ENCODE assay signal across 9 cellular contexts in the genomic region with DNA sequence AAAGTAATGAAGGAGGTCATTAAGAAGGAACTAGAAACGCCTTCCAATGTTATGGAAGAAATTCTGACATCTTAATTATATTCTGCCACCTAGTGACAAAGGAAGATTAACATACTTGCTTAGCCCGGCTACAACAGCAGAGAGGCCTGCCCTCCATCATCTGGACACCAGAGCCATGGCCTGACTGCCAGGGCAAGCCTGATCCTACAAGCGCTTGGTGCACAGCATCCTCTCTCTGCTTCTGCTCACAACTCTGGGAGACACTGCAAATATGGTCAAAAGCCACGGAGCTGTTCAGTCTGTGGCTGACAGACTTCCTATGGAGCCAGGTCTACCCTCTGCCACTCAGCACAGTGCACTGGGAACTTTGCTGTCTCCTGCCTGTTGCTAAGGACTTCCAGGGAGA.
DNase-seq lines count a peak whose midpoint lies in the region; ATAC-seq and TF ChIP-seq lines count a peak whose summit lies in the region.
"Had no signal": no experiment of that assay in that cellular context is flagged by ENCODE, and none has a peak within 500 bp of the region (broad histone marks: within the 10 kb centered on the region; RNA-seq: fewer than 3 reads in every experiment).

No MANE protein-coding gene starts in this region.

- peak; percentile 73 for ATAC-seq in HG02610 (IDR thresholded peaks at IDR 0.05; ENCODE audit: unreplicated experiment)
- peak; percentile 86 for ATAC-seq in WTC11

- DNase-seq in AG08396 (ENCODE audit: low spot score) (peak; percentile 72), GM10248 (ENCODE audit: extremely low spot score) (peak; percentile 66), NCI-H1417 treated with DMSO at 0.1 percent for 48 hours (lab: John Stamatoyannopoulos, UW) (peak; percentile 38), WTC11 (ENCODE audit: low spot score) (peak; percentile 32), fibroblast of pulmonary artery (ENCODE audit: low read depth) (peak; percentile 87)
- DNase-seq in NK-92 treated with Interleukin-12 subunit alpha and Interleukin-12 subunit beta, amount 100 ng/mL, for 24 hours (lab: John Stamatoyannopoulos, UW) = no peak

- H3K9me3 Mint-ChIP-seq in WTC11 (no peaks in the 10 kb centered on the region), nephron (no peaks in the 10 kb centered on the region)

- H3K4me3 Mint-ChIP-seq in WTC11 = no peak overlapping the region
- no peak overlapping the region for H3K4me3 Mint-ChIP-seq in nephron

- H3K36me3 Mint-ChIP-seq in WTC11 (no peaks in the 10 kb centered on the region), nephron (ENCODE audit: low read depth) (no peaks in the 10 kb centered on the region)

- H3K27ac Mint-ChIP-seq in WTC11 = no peak overlapping the region
- H3K27ac Mint-ChIP-seq in nephron = peak overlapping the region in 2 of 3 experiments; percentile 27 to 50

- H3K4me3 ChIP-seq in fibroblast of pulmonary artery (replicated peaks; ENCODE audit: low read depth, low read length) = no peak overlapping the region
- H3K4me3 ChIP-seq: skin epidermis had no signal

- CTCF ChIA-PET in GM10248 (lab: Yijun Ruan, JAX) = interaction anchor here (0.6 to 5.1 kb wide), 9 partner anchors 9 to 377 kb away, joined by 3 to 20 read pairs (median 5); no protein-coding TSS in a partner anchor
- CTCF ChIA-PET in WTC11 (lab: Charles Lee) = no interaction called here

- H3K27me3 Mint-ChIP-seq in WTC11 (ENCODE audit: low read depth) = no peaks in the 10 kb centered on the region
- H3K27me3 Mint-ChIP-seq in nephron (ENCODE audit: low read depth) = no peaks in the 10 kb centered on the region

- POLR2A ChIA-PET in GM10248 (lab: Yijun Ruan, JAX) = no interaction called here
- POLR2A ChIA-PET in WTC11 (lab: Charles Lee) = no interaction called here

- H3K4me1 Mint-ChIP-seq in WTC11 = peaks cover 7% of the 10 kb centered on the region
- peaks cover 6% of the 10 kb centered on the region for H3K4me1 Mint-ChIP-seq in nephron

- TF ChIP-seq CTCF in GM10248 (IDR thresholded peaks at IDR 0.05; ENCODE audit: control extremely low read depth, extremely low read depth, low read depth, missing control alignments) = peak; percentile 22
- no peak for TF ChIP-seq CTCF in WTC11 (IDR thresholded peaks at IDR 0.05)
- peak; percentile 50 for TF ChIP-seq CTCF in fibroblast of pulmonary artery (IDR thresholded peaks at IDR 0.05; ENCODE audit: low read length, missing control alignments)
- TF ChIP-seq CTCF in nephron (IDR thresholded peaks at IDR 0.05; ENCODE audit: unreplicated experiment in 3 of 3) = peak; percentile 32 to 57 (median 38)

TF ChIP-seq in WTC11, 78 proteins besides CTCF, POLR2A, EP300 and RAD21:
- TF ChIP-seq IRF2 (CRISPR knock-in tag; IDR thresholded peaks at IDR 0.05; ENCODE audit: borderline replicate concordance, low read depth) = no peak
- no peak for TF ChIP-seq ZNF671 (CRISPR knock-in tag; IDR thresholded peaks at IDR 0.05)
- TF ChIP-seq, protein P1, sequence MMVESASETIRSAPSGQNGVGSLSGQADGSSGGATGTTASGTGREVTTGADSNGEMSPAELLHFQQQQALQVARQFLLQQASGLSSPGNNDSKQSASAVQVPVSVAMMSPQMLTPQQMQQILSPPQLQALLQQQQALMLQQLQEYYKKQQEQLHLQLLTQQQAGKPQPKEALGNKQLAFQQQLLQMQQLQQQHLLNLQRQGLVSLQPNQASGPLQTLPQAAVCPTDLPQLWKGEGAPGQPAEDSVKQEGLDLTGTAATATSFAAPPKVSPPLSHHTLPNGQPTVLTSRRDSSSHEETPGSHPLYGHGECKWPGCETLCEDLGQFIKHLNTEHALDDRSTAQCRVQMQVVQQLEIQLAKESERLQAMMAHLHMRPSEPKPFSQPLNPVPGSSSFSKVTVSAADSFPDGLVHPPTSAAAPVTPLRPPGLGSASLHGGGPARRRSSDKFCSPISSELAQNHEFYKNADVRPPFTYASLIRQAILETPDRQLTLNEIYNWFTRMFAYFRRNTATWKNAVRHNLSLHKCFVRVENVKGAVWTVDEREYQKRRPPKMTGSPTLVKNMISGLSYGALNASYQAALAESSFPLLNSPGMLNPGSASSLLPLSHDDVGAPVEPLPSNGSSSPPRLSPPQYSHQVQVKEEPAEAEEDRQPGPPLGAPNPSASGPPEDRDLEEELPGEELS (CRISPR knock-in tag; IDR thresholded peaks at IDR 0.05) = no peak
- TF ChIP-seq ZNF232 (CRISPR knock-in tag; IDR thresholded peaks at IDR 0.05) = no peak
- TF ChIP-seq, protein P2, sequence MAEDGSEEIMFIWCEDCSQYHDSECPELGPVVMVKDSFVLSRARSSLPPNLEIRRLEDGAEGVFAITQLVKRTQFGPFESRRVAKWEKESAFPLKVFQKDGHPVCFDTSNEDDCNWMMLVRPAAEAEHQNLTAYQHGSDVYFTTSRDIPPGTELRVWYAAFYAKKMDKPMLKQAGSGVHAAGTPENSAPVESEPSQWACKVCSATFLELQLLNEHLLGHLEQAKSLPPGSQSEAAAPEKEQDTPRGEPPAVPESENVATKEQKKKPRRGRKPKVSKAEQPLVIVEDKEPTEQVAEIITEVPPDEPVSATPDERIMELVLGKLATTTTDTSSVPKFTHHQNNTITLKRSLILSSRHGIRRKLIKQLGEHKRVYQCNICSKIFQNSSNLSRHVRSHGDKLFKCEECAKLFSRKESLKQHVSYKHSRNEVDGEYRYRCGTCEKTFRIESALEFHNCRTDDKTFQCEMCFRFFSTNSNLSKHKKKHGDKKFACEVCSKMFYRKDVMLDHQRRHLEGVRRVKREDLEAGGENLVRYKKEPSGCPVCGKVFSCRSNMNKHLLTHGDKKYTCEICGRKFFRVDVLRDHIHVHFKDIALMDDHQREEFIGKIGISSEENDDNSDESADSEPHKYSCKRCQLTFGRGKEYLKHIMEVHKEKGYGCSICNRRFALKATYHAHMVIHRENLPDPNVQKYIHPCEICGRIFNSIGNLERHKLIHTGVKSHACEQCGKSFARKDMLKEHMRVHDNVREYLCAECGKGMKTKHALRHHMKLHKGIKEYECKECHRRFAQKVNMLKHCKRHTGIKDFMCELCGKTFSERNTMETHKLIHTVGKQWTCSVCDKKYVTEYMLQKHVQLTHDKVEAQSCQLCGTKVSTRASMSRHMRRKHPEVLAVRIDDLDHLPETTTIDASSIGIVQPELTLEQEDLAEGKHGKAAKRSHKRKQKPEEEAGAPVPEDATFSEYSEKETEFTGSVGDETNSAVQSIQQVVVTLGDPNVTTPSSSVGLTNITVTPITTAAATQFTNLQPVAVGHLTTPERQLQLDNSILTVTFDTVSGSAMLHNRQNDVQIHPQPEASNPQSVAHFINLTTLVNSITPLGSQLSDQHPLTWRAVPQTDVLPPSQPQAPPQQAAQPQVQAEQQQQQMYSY (CRISPR knock-in tag; IDR thresholded peaks at IDR 0.05) = no peak
- no peak for TF ChIP-seq ESRRA (CRISPR knock-in tag; IDR thresholded peaks at IDR 0.05; ENCODE audit: borderline replicate concordance)
- TF ChIP-seq SMAD4 (CRISPR knock-in tag; IDR thresholded peaks at IDR 0.05) = no peak
- TF ChIP-seq, protein P3, sequence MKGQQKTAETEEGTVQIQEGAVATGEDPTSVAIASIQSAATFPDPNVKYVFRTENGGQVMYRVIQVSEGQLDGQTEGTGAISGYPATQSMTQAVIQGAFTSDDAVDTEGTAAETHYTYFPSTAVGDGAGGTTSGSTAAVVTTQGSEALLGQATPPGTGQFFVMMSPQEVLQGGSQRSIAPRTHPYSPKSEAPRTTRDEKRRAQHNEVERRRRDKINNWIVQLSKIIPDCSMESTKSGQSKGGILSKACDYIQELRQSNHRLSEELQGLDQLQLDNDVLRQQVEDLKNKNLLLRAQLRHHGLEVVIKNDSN (CRISPR knock-in tag; IDR thresholded peaks at IDR 0.05) = no peak
- no peak for TF ChIP-seq ATF1 (CRISPR knock-in tag; IDR thresholded peaks at IDR 0.05)
- no peak for TF ChIP-seq ZNF263 (CRISPR knock-in tag; IDR thresholded peaks at IDR 0.05; ENCODE audit: low read depth)
